Comparison of ENCODE assay signal across 23 cellular contexts in genomic region chr3:111728566-111728935, GRCh38.
"Had no signal": no experiment of that assay in that cellular context is flagged by ENCODE, and none has a peak within 500 bp of the region (broad histone marks: within the 10 kb centered on the region; RNA-seq: fewer than 3 reads in every experiment).

No MANE protein-coding gene starts in this region.

- H3K4me3 Mint-ChIP-seq: natural killer cell treated with Interleukin-12 subunit alpha and Interleukin-12 subunit beta and Interleukin-15 and Interleukin-18, amount 100 ng/mL, for 72 hours; stimulated activated naive B cell treated with anti-CD40 and anti-IgM and Interleukin-4, amounts not matched to agents 10 μg/mL and 1 μg/mL and 100 μg/mL, for 72 hours had no signal

- H3K79me2 ChIP-seq: parathyroid adenoma had no signal

- H3K27me3 ChIP-seq: dorsolateral prefrontal cortex, gastrocnemius medialis, heart right ventricle, stomach, transverse colon had no signal

- H3K9me3 Mint-ChIP-seq: natural killer cell treated with Interleukin-12 subunit alpha and Interleukin-12 subunit beta and Interleukin-15 and Interleukin-18, amount 100 ng/mL, for 72 hours had no signal

- H3K27ac Mint-ChIP-seq: natural killer cell treated with Interleukin-12 subunit alpha and Interleukin-12 subunit beta and Interleukin-15 and Interleukin-18, amount 100 ng/mL, for 72 hours; stimulated activated naive B cell treated with anti-CD40 and anti-IgM and Interleukin-4, amounts not matched to agents 10 μg/mL and 1 μg/mL and 100 μg/mL, for 72 hours had no signal

- H3K27me3 Mint-ChIP-seq: natural killer cell treated with Interleukin-12 subunit alpha and Interleukin-12 subunit beta and Interleukin-15 and Interleukin-18, amount 100 ng/mL, for 72 hours; stimulated activated naive B cell treated with anti-CD40 and anti-IgM and Interleukin-4, amounts not matched to agents 10 μg/mL and 1 μg/mL and 100 μg/mL, for 72 hours had no signal

- H3K36me3 Mint-ChIP-seq: natural killer cell treated with Interleukin-12 subunit alpha and Interleukin-12 subunit beta and Interleukin-15 and Interleukin-18, amount 100 ng/mL, for 72 hours had no signal

- H3K36me3 ChIP-seq: gastrocnemius medialis, heart right ventricle, prostate gland, stomach, thoracic aorta, transverse colon had no signal

- H3K9ac ChIP-seq: parathyroid adenoma had no signal

- H3K27ac ChIP-seq: parathyroid adenoma, prostate gland, thoracic aorta, transverse colon had no signal

- H3K9me3 ChIP-seq: gastrocnemius medialis, heart right ventricle, prostate gland, stomach, thoracic aorta, transverse colon had no signal

- H2AFZ ChIP-seq: parathyroid adenoma had no signal

- ATAC-seq: gastrocnemius medialis; natural killer cell treated with Interleukin-12 subunit alpha and Interleukin-12 subunit beta and Interleukin-15 and Interleukin-18, amount 100 ng/mL, for 72 hours; stimulated activated naive B cell treated with anti-CD40 and anti-IgM and Interleukin-4, amounts not matched to agents 10 μg/mL and 1 μg/mL and 100 μg/mL, for 72 hours had no signal

- DNase-seq: cortex of kidney; dorsolateral prefrontal cortex; effector CD8-positive, alpha-beta T cell; gastrocnemius medialis; heart right ventricle; hypothalamus; islet precursor cell; left ventricle myocardium superior; mesenchymal stem cell; midbrain; occipital lobe; retina; stimulated activated CD4-positive, alpha-beta T cell treated with anti-CD3 and anti-CD28 coated beads, Interleukin-2, amount 100 ng/mL, for 24 hours; stimulated activated CD4-positive, alpha-beta T cell treated with anti-CD3 and anti-CD28 coated beads, Interleukin-4, amount 100 ng/mL, for 4 hours; stimulated activated naive B cell treated with anti-CD40 and anti-IgM and Interleukin-4, amounts not matched to agents 10 μg/mL and 1 μg/mL and 100 μg/mL, for 72 hours; stomach; substantia nigra; transverse colon had no signal

- H3K4me1 ChIP-seq: gastrocnemius medialis had no signal

- H3K4me3 ChIP-seq: dorsolateral prefrontal cortex, gastrocnemius medialis, heart right ventricle, lung, prostate gland, stomach, thoracic aorta, transverse colon had no signal
